ENCODE assay signal across 10 cellular contexts in genomic region chr4:44425614-44426208, GRCh38. TPM values are rescaled to one million over a fixed set of nuclear protein-coding genes. Genes with fewer than 3 reads are reported as not detected.
DNase-seq lines count a peak whose midpoint lies in the region; ATAC-seq lines count a peak whose summit lies in the region.
"Had no signal": no experiment of that assay in that cellular context is flagged by ENCODE, and none has a peak within 500 bp of the region (broad histone marks: within the 10 kb centered on the region; RNA-seq: fewer than 3 reads in every experiment).

No MANE protein-coding gene starts in this region.

- 11 to 13% methylated on average over 2 of the region's 2 CpGs for WGBS in GM23248 (ENCODE audit: low coverage in 1 of 2, low lambda C conversion rate in 2 of 2, missing lambda C conversion rate in 2 of 2), 2 experiments

- no peaks in the 10 kb centered on the region for H3K36me3 ChIP-seq in GM23248 (ENCODE audit: low read depth)

- H3K4me1 ChIP-seq in GM23248 (ENCODE audit: insufficient read depth), result no peaks in the 10 kb centered on the region
- H3K4me1 ChIP-seq: parathyroid adenoma had no signal

- H2AFZ ChIP-seq in GM23248, result no peak overlapping the region
- H2AFZ ChIP-seq: parathyroid adenoma had no signal

- no peaks in the 10 kb centered on the region for H3K27me3 ChIP-seq in GM23248 (replicated peaks; ENCODE audit: insufficient read depth)

- no peak overlapping the region for H3K9ac ChIP-seq in GM23248
- H3K9ac ChIP-seq: parathyroid adenoma had no signal

- no peaks in the 10 kb centered on the region for H4K20me1 ChIP-seq in GM23248 (ENCODE audit: insufficient read depth)

- ATAC-seq in HG02885 (IDR thresholded peaks at IDR 0.05; ENCODE audit: poor library complexity, unreplicated experiment), result no peak
- no peak for ATAC-seq in HG02571 (IDR thresholded peaks at IDR 0.05; ENCODE audit: unreplicated experiment)

- no peaks in the 10 kb centered on the region for H3F3A ChIP-seq in GM23248 (ENCODE audit: insufficient read depth)

- in situ Hi-C loops in GM23248 (cut with MboI), result no loop called here

- H3K9me2 ChIP-seq in GM23248 (ENCODE audit: insufficient read depth), result no peaks in the 10 kb centered on the region

- H3K9me3 ChIP-seq in GM23248 (ENCODE audit: low read depth), result no peaks in the 10 kb centered on the region

- H3K4me3 ChIP-seq in GM23248, result no peak overlapping the region

- H3K27ac ChIP-seq in GM23248, result no peak overlapping the region
- H3K27ac ChIP-seq: parathyroid adenoma had no signal

- no peak overlapping the region for H3K4me2 ChIP-seq in GM23248 (ENCODE audit: unreplicated experiment)

- no peaks in the 10 kb centered on the region for H3K79me2 ChIP-seq in GM23248 (ENCODE audit: insufficient read depth)
- H3K79me2 ChIP-seq: parathyroid adenoma had no signal

- DNase-seq in GM23248 (peak; percentile 21), NCI-H69 (lab: John Stamatoyannopoulos, UW) (peak; percentile 24), ecto neural progenitor cell (ENCODE audit: low spot score) (peak; percentile 50), pons (ENCODE audit: low spot score) (peak; percentile 84), GM19240 (ENCODE audit: insufficient read length, low spot score) (no peak), HuH-7.5 (ENCODE audit: low spot score) (no peak)
- DNase-seq: activated CD8-positive, alpha-beta memory T cell treated with anti-CD3 and anti-CD28 coated beads, Interleukin-2, amount 50 U/mL, for 48 hours had no signal

RNA-seq across cellular contexts. Expression of gene KCTD8, which starts 22.9 kb away (rescaled TPM):
- not detected in 2 replicates for total RNA-seq in GM23248 (2014; rRNA removed; shearing (Covaris generic))
- not detected in 2 replicates for polyA plus RNA-seq in GM23248 (2016; fragmentation: Nextera tagmentation; extraction: Ambion mirVana)

Comparison
In these comparisons a context has a peak if more than half of its experiments do, and no peak if none do; other contexts are left out.
1. DNase-seq: peak in GM23248 (single experiment), NCI-H69 (single experiment), ecto neural progenitor cell (single experiment) and pons (single experiment); none in GM19240 (single experiment) and HuH-7.5 (single experiment).